8 cellular contexts compared by ENCODE assay signal in genomic region chr3:32414527-32415202, GRCh38. TPM values are rescaled to one million over a fixed set of nuclear protein-coding genes. Genes with fewer than 3 reads are reported as not detected.
DNase-seq lines count a peak whose midpoint lies in the region; ATAC-seq and TF ChIP-seq lines count a peak whose summit lies in the region.

No MANE protein-coding gene starts in this region.

- H3K4me1 ChIP-seq in lung (ENCODE audit: control insufficient read depth in 2 of 2, insufficient read depth in 2 of 2, low read length in 2 of 2): peaks cover 0 to 13% of the 10 kb centered on the region in 2 donors

- peak overlapping the region; percentile 18 to 89 for H3K27ac ChIP-seq in lung (ENCODE audit: low read depth in 1 of 2, low read length in 1 of 2)

- H3K4me3 ChIP-seq in lung: no peak overlapping the region

- H3K4me3 Mint-ChIP-seq in activated naive CD4-positive, alpha-beta T cell treated with anti-CD3 and anti-CD28 coated beads, Interleukin-2, amount 50 U/mL, for 24 hours: peak overlapping the region; percentile 71

- H3K9me3 Mint-ChIP-seq in activated naive CD4-positive, alpha-beta T cell treated with anti-CD3 and anti-CD28 coated beads, Interleukin-2, amount 50 U/mL, for 24 hours: no peaks in the 10 kb centered on the region

- H3K36me3 Mint-ChIP-seq in activated naive CD4-positive, alpha-beta T cell treated with anti-CD3 and anti-CD28 coated beads, Interleukin-2, amount 50 U/mL, for 24 hours: peaks cover 4% of the 10 kb centered on the region

- no peaks in the 10 kb centered on the region for H3K27me3 Mint-ChIP-seq in activated naive CD4-positive, alpha-beta T cell treated with anti-CD3 and anti-CD28 coated beads, Interleukin-2, amount 50 U/mL, for 24 hours

- ATAC-seq in HG02938 (IDR thresholded peaks at IDR 0.05; ENCODE audit: unreplicated experiment) (peak; percentile 59), lung (ENCODE audit: insufficient read depth, low FRiP score) (peak; percentile 78)

- no peak for TF ChIP-seq CTCF in lung (IDR thresholded peaks at IDR 0.05; ENCODE audit: control extremely low read depth, extremely low read depth)

- peak overlapping the region; percentile 93 for H3K27ac Mint-ChIP-seq in activated naive CD4-positive, alpha-beta T cell treated with anti-CD3 and anti-CD28 coated beads, Interleukin-2, amount 50 U/mL, for 24 hours

- WGBS in lung, 2 donors: 49 to 53% methylated on average over 6 of the region's 6 CpGs

- H3K27me3 ChIP-seq in lung (ENCODE audit: control insufficient read depth, insufficient read depth): no peaks in the 10 kb centered on the region

- DNase-seq in ELR (ENCODE audit: low read depth) (peak; percentile 84), lung (ENCODE audit: low spot score) (peak; percentile 65), NAMALWA (ENCODE audit: low spot score) (no peak), germinal center (ENCODE audit: low spot score) (no peak), RKO (ENCODE audit: low spot score) (no peak), AG08395 (ENCODE audit: low spot score) (no peak)

- H3K4me1 Mint-ChIP-seq in activated naive CD4-positive, alpha-beta T cell treated with anti-CD3 and anti-CD28 coated beads, Interleukin-2, amount 50 U/mL, for 24 hours: peaks cover 92% of the 10 kb centered on the region

- peaks cover 0 to 1% of the 10 kb centered on the region in 2 donors for H3K36me3 ChIP-seq in lung (ENCODE audit: control insufficient read depth in 2 of 2, insufficient read depth in 2 of 2, low read length in 2 of 2)

- H3K9me3 ChIP-seq in lung (ENCODE audit: control insufficient read depth in 2 of 2, insufficient read depth in 1 of 2, low read length in 1 of 2): no peaks in the 10 kb centered on the region

RNA-seq across cellular contexts. Expression of gene CMTM7, which starts 23.0 kb away (rescaled TPM):
- total RNA-seq in lung: 10 to 100 TPM; 41.6 to 46.0 TPM
- 10 to 100 TPM; 33.1 to 46.8 TPM for polyA plus RNA-seq in lung

Comparison
In these comparisons a context has a peak if more than half of its experiments do, and no peak if none do; other contexts are left out.
1. DNase-seq: peak in ELR (single experiment) and lung (single experiment); none in NAMALWA (single experiment), germinal center (single experiment), RKO (single experiment) and AG08395 (single experiment).